Comparison of ENCODE assay signal across 1 cellular context in the genomic region with DNA sequence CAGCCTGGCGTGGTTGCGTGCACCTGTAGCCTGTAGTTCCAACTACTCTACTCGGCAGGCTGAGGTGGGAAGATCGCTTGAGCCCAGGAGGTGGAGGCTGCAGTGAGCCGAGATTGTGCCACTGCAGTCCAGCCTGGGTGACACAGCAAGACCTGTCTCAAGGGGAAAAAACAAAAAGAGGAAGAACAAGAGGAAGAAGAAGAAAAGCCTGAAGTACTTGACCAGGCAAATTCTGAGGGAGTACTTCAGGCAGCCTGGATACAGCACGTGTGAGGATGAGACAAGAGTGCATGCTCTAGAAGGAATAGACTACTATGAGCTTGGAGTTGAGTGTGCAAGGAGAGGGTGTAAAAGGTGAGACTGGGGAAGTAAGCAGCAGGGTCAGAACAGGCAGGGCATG.
TF ChIP-seq lines count a peak whose summit lies in the region.

No MANE protein-coding gene starts in this region.

TF ChIP-seq in WTC11, 78 proteins besides CTCF, POLR2A, EP300 and RAD21:
- no peak for TF ChIP-seq ATF1 (CRISPR knock-in tag; IDR thresholded peaks at IDR 0.05)
- TF ChIP-seq, protein P1, sequence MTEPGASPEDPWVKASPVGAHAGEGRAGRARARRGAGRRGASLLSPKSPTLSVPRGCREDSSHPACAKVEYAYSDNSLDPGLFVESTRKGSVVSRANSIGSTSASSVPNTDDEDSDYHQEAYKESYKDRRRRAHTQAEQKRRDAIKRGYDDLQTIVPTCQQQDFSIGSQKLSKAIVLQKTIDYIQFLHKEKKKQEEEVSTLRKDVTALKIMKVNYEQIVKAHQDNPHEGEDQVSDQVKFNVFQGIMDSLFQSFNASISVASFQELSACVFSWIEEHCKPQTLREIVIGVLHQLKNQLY (CRISPR knock-in tag; IDR thresholded peaks at IDR 0.05), result no peak
- TF ChIP-seq, protein P2, sequence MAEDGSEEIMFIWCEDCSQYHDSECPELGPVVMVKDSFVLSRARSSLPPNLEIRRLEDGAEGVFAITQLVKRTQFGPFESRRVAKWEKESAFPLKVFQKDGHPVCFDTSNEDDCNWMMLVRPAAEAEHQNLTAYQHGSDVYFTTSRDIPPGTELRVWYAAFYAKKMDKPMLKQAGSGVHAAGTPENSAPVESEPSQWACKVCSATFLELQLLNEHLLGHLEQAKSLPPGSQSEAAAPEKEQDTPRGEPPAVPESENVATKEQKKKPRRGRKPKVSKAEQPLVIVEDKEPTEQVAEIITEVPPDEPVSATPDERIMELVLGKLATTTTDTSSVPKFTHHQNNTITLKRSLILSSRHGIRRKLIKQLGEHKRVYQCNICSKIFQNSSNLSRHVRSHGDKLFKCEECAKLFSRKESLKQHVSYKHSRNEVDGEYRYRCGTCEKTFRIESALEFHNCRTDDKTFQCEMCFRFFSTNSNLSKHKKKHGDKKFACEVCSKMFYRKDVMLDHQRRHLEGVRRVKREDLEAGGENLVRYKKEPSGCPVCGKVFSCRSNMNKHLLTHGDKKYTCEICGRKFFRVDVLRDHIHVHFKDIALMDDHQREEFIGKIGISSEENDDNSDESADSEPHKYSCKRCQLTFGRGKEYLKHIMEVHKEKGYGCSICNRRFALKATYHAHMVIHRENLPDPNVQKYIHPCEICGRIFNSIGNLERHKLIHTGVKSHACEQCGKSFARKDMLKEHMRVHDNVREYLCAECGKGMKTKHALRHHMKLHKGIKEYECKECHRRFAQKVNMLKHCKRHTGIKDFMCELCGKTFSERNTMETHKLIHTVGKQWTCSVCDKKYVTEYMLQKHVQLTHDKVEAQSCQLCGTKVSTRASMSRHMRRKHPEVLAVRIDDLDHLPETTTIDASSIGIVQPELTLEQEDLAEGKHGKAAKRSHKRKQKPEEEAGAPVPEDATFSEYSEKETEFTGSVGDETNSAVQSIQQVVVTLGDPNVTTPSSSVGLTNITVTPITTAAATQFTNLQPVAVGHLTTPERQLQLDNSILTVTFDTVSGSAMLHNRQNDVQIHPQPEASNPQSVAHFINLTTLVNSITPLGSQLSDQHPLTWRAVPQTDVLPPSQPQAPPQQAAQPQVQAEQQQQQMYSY (CRISPR knock-in tag; IDR thresholded peaks at IDR 0.05), result no peak
- TF ChIP-seq ZNF671 (CRISPR knock-in tag; IDR thresholded peaks at IDR 0.05), result no peak
- no peak for TF ChIP-seq HMGA2 (CRISPR knock-in tag; IDR thresholded peaks at IDR 0.05)
- TF ChIP-seq ZNF317 (CRISPR knock-in tag; IDR thresholded peaks at IDR 0.05; ENCODE audit: borderline replicate concordance, low read depth), result no peak
- TF ChIP-seq, protein P3, sequence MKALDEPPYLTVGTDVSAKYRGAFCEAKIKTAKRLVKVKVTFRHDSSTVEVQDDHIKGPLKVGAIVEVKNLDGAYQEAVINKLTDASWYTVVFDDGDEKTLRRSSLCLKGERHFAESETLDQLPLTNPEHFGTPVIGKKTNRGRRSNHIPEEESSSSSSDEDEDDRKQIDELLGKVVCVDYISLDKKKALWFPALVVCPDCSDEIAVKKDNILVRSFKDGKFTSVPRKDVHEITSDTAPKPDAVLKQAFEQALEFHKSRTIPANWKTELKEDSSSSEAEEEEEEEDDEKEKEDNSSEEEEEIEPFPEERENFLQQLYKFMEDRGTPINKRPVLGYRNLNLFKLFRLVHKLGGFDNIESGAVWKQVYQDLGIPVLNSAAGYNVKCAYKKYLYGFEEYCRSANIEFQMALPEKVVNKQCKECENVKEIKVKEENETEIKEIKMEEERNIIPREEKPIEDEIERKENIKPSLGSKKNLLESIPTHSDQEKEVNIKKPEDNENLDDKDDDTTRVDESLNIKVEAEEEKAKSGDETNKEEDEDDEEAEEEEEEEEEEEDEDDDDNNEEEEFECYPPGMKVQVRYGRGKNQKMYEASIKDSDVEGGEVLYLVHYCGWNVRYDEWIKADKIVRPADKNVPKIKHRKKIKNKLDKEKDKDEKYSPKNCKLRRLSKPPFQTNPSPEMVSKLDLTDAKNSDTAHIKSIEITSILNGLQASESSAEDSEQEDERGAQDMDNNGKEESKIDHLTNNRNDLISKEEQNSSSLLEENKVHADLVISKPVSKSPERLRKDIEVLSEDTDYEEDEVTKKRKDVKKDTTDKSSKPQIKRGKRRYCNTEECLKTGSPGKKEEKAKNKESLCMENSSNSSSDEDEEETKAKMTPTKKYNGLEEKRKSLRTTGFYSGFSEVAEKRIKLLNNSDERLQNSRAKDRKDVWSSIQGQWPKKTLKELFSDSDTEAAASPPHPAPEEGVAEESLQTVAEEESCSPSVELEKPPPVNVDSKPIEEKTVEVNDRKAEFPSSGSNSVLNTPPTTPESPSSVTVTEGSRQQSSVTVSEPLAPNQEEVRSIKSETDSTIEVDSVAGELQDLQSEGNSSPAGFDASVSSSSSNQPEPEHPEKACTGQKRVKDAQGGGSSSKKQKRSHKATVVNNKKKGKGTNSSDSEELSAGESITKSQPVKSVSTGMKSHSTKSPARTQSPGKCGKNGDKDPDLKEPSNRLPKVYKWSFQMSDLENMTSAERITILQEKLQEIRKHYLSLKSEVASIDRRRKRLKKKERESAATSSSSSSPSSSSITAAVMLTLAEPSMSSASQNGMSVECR (CRISPR knock-in tag; IDR thresholded peaks at IDR 0.05; ENCODE audit: borderline replicate concordance), result no peak
- TF ChIP-seq, protein P4, sequence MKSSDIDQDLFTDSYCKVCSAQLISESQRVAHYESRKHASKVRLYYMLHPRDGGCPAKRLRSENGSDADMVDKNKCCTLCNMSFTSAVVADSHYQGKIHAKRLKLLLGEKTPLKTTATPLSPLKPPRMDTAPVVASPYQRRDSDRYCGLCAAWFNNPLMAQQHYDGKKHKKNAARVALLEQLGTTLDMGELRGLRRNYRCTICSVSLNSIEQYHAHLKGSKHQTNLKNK (CRISPR knock-in tag; IDR thresholded peaks at IDR 0.05), result no peak
- no peak for TF ChIP-seq ZNF423 (CRISPR knock-in tag; IDR thresholded peaks at IDR 0.05)
- TF ChIP-seq, protein P5, sequence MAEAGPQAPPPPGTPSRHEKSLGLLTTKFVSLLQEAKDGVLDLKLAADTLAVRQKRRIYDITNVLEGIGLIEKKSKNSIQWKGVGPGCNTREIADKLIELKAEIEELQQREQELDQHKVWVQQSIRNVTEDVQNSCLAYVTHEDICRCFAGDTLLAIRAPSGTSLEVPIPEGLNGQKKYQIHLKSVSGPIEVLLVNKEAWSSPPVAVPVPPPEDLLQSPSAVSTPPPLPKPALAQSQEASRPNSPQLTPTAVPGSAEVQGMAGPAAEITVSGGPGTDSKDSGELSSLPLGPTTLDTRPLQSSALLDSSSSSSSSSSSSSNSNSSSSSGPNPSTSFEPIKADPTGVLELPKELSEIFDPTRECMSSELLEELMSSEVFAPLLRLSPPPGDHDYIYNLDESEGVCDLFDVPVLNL (CRISPR knock-in tag; IDR thresholded peaks at IDR 0.05; ENCODE audit: borderline replicate concordance, low read depth), result no peak
